ENCODE assay signal across 2 cellular contexts in genomic region chr19:35715981-35716734, GRCh38.
TF ChIP-seq lines count a peak whose summit lies in the region.

No MANE protein-coding gene starts in this region.

TF ChIP-seq in HCT116, 20 proteins besides CTCF, POLR2A, EP300 and RAD21:
- TF ChIP-seq EZH2 (IDR thresholded peaks at IDR 0.05): no peak
- TF ChIP-seq JUND (IDR thresholded peaks at IDR 0.05): no peak
- TF ChIP-seq YY1 (IDR thresholded peaks at IDR 0.05; ENCODE audit: extremely low read depth, insufficient replicate concordance, low read depth, low read length): peak; percentile 54
- no peak for TF ChIP-seq EZH2phosphoT487 (IDR thresholded peaks at IDR 0.05; ENCODE audit: borderline replicate concordance)
- no peak for TF ChIP-seq EGR1 (IDR thresholded peaks at IDR 0.05; ENCODE audit: low read depth)
- 0 out of 2 replicates have a peak, but pooled peaks have one; percentile 8 for TF ChIP-seq POLR2AphosphoS5 (IDR thresholded peaks at IDR 0.05; ENCODE audit: low read depth, low read length)
- TF ChIP-seq SRF (IDR thresholded peaks at IDR 0.05; ENCODE audit: low read depth): no peak
- no peak for TF ChIP-seq ZBTB33 (IDR thresholded peaks at IDR 0.05; ENCODE audit: extremely low read depth, insufficient replicate concordance, low read length)
- no peak for TF ChIP-seq REST (IDR thresholded peaks at IDR 0.05; ENCODE audit: low read depth)
- TF ChIP-seq CBX3 (IDR thresholded peaks at IDR 0.05; ENCODE audit: low read depth): no peak
- peak; percentile 90 for TF ChIP-seq MAX (IDR thresholded peaks at IDR 0.05)
- no peak for TF ChIP-seq CEBPB (IDR thresholded peaks at IDR 0.05; ENCODE audit: low read depth)
- TF ChIP-seq ATF3 (IDR thresholded peaks at IDR 0.05): no peak

TF ChIP-seq in endothelial cell of umbilical vein, 7 proteins besides CTCF, POLR2A, EP300 and RAD21:
- no peak for TF ChIP-seq POLR2AphosphoS5 (IDR thresholded peaks at IDR 0.05; ENCODE audit: insufficient read depth, low read depth, low read length)
- no peak for TF ChIP-seq GATA2 (IDR thresholded peaks at IDR 0.05; ENCODE audit: insufficient read depth, insufficient read length, low read depth, low read length)
- TF ChIP-seq JUN (IDR thresholded peaks at IDR 0.05; ENCODE audit: borderline replicate concordance, insufficient read depth, insufficient read length, low read depth): no peak
- no peak for TF ChIP-seq MAX (IDR thresholded peaks at IDR 0.05; ENCODE audit: insufficient read depth, insufficient read length)
- no peak for TF ChIP-seq EZH2 (IDR thresholded peaks at IDR 0.05; ENCODE audit: borderline replicate concordance, low read depth, low read length, severe bottlenecking)
- TF ChIP-seq MYC (IDR thresholded peaks at IDR 0.05; ENCODE audit: low read depth, low read length): no peak
- TF ChIP-seq FOS (IDR thresholded peaks at IDR 0.05; ENCODE audit: borderline replicate concordance, insufficient read depth, low read length): no peak
